23 cellular contexts compared by ENCODE assay signal in the genomic region with DNA sequence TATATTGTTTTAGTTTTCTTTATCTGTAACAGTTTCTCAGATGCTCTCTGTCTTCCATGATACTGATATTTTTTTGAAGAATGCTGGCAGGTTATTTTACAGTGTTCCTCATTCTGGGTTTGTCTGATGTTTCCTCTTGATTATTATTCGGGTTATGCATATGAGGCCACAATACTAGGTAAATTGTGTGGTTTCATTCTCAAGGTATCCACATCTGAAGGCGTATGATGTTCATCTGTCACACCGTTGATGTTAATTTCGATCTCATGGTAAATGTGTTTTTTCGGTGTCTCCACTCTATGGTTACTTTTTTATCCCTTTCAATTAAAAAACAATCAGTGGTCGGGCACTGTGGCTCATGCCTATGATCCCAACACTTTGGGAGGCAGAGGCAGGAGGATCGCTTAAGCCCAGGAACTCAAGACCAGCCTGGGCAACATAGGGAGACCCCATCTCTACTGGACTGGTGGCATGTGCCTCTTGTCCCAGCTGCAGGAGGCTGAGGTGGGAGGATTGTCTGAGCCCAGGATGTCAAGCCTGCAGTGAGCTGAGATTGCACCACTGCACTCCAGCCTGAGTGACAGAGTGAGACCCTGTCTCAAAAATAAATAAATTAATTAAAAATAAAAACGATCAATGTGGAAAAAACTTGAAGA.
A peak's percentile ranks its signal among the peaks of the same experiment; 100 is the strongest.
DNase-seq lines count a peak whose midpoint lies in the region; ATAC-seq, FAIRE-seq and TF ChIP-seq lines count a peak whose summit lies in the region.
"Had no signal": no experiment of that assay in that cellular context is flagged by ENCODE, and none has a peak within 500 bp of the region (broad histone marks: within the 10 kb centered on the region; RNA-seq: fewer than 3 reads in every experiment).

No MANE protein-coding gene starts in this region.

- TF ChIP-seq EP300 in HepG2 (IDR thresholded peaks at IDR 0.05; ENCODE audit: low read depth in 2 of 2, low read length in 2 of 2): no peak
- no peak for TF ChIP-seq EP300 in HepG2 (CRISPR knock-in tag; IDR thresholded peaks at IDR 0.05; ENCODE audit: borderline replicate concordance)

- intact Hi-C loops in HepG2 (cut with micrococcal nuclease; ENCODE audit: unreplicated experiment): no loop called here
- intact Hi-C loops in right lobe of liver (cut with DNase I): no loop called here

- in situ Hi-C loops in HepG2 (cut with HindIII; ENCODE audit: extremely low pct_ligation_motif_present, low pct_unique_long_range_greater_than_20kb): no loop called here

- no peaks in the 10 kb centered on the region; the same call in 1 of the 2 replicates for H3K9me3 Mint-ChIP-seq in WTC11
- H3K9me3 Mint-ChIP-seq in activated T-cell treated with anti-CD3 and anti-CD28 coated beads, Interleukin-2, amount 50 U/mL, for 24 hours: no peaks in the 10 kb centered on the region
- H3K9me3 Mint-ChIP-seq: CD4-positive, CD25-positive, alpha-beta regulatory T cell; CD8-positive, alpha-beta memory T cell; GM23338; H9 had no signal

- H3K79me1 ChIP-seq in neuronal stem cell (ENCODE audit: low read depth, low read length): peaks cover 2% of the 10 kb centered on the region

- DNase-seq in HepG2 (ENCODE audit: low spot score) (no peak), right lobe of liver (no peak), WTC11 (ENCODE audit: low spot score) (no peak), neuronal stem cell (ENCODE audit: low spot score) (no peak), MM.1S (no peak), GM19238 (ENCODE audit: insufficient read length, low spot score) (no peak)
- no peak for DNase-seq in activated T-cell treated with anti-CD3 and anti-CD28 coated beads, Interleukin-2, amount 50 U/mL, for 24 hours
- DNase-seq: ACHN; BE2C; C1 segment of cervical spinal cord; CD4-positive, CD25-positive, alpha-beta regulatory T cell; COR-L47; DMS 273 treated with DMSO at 0.1 percent for 48 hours; DMS53; DND-41; EL; H9 had no signal

- TF ChIP-seq CTCF in HepG2 (CRISPR knock-in tag; IDR thresholded peaks at IDR 0.05) (no peak), right lobe of liver (IDR thresholded peaks at IDR 0.05) (no peak), KMS-11 (conservative IDR thresholded peaks at IDR 0.05; ENCODE audit: low read depth, low read length) (no peak), WTC11 (IDR thresholded peaks at IDR 0.05) (no peak), MM.1S (IDR thresholded peaks at IDR 0.05; ENCODE audit: low read length) (no peak)

- H3K4me1 ChIP-seq in HepG2 (ENCODE audit: insufficient read depth, low read length) (peaks cover 36% of the 10 kb centered on the region), right lobe of liver (peaks cover 0 to 26% (median 6%) of the 10 kb centered on the region in 4 donors), KMS-11 (ENCODE audit: low read depth, poor library complexity, severe bottlenecking) (peaks cover 77% of the 10 kb centered on the region), neuronal stem cell (ENCODE audit: control insufficient read depth in 2 of 2, insufficient read depth in 1 of 2, low read depth in 1 of 2, low read length in 2 of 2) (peaks cover 0 to 2% of the 10 kb centered on the region in 2 donors), MM.1S (ENCODE audit: low read length) (no peaks in the 10 kb centered on the region)
- H3K4me1 ChIP-seq: BE2C had no signal

- H3K4me1 Mint-ChIP-seq in WTC11: peaks cover 9% of the 10 kb centered on the region
- peaks cover 7% of the 10 kb centered on the region for H3K4me1 Mint-ChIP-seq in activated T-cell treated with anti-CD3 and anti-CD28 coated beads, Interleukin-2, amount 50 U/mL, for 24 hours (ENCODE audit: low read depth)
- H3K4me1 Mint-ChIP-seq: CD4-positive, CD25-positive, alpha-beta regulatory T cell had no signal

- ATAC-seq in HepG2 (no peak), right lobe of liver (no peak), WTC11 (no peak)
- ATAC-seq: GM12878 had no signal

- no peaks in the 10 kb centered on the region for H3K36me3 Mint-ChIP-seq in WTC11
- no peaks in the 10 kb centered on the region for H3K36me3 Mint-ChIP-seq in activated T-cell treated with anti-CD3 and anti-CD28 coated beads, Interleukin-2, amount 50 U/mL, for 24 hours (ENCODE audit: low read depth)
- H3K36me3 Mint-ChIP-seq: CD4-positive, CD25-positive, alpha-beta regulatory T cell; CD8-positive, alpha-beta memory T cell had no signal

- H3K4me3 ChIP-seq in HepG2 (replicated peaks in 1 of 3; ENCODE audit: insufficient read depth in 1 of 3, low read depth in 2 of 3, low read length in 3 of 3) (no peak overlapping the region), right lobe of liver (no peak overlapping the region), KMS-11 (IDR thresholded peaks at IDR 0.05; ENCODE audit: insufficient read depth, low read depth, low read length) (no peak overlapping the region), neuronal stem cell (ENCODE audit: low read length in 2 of 2) (no peak overlapping the region), MM.1S (ENCODE audit: low read length) (no peak overlapping the region)
- H3K4me3 ChIP-seq: GM12878 had no signal

- no peak overlapping the region for H2BK5ac ChIP-seq in neuronal stem cell (ENCODE audit: low read length)

- no peak overlapping the region for H3K23ac ChIP-seq in neuronal stem cell (ENCODE audit: low read depth, low read length, poor library complexity)

- no peaks in the 10 kb centered on the region for H3K27me3 Mint-ChIP-seq in WTC11 (ENCODE audit: low read depth)
- no peaks in the 10 kb centered on the region for H3K27me3 Mint-ChIP-seq in activated T-cell treated with anti-CD3 and anti-CD28 coated beads, Interleukin-2, amount 50 U/mL, for 24 hours

- no TSS peak for BruUV-seq in HepG2 (replicated peaks; lab: Mats Ljungman, UMichigan)

- H3K27ac ChIP-seq in HepG2 (ENCODE audit: extremely low read length, insufficient read depth, low read length) (no peak overlapping the region), right lobe of liver (no peak overlapping the region), KMS-11 (0 out of 2 replicates have a peak overlapping the region, but pooled peaks have one; percentile 57), neuronal stem cell (replicated peaks; ENCODE audit: low read length) (no peak overlapping the region), MM.1S (ENCODE audit: low read length) (no peak overlapping the region)

- no peak overlapping the region for H3K4ac ChIP-seq in neuronal stem cell (ENCODE audit: low read length)

- H4K8ac ChIP-seq in neuronal stem cell (ENCODE audit: low read depth, low read length): no peak overlapping the region

- FAIRE-seq in HepG2 (lab: Jason Lieb, UNC): no peak
- FAIRE-seq: A204.1, GM12878, GM19239 had no signal

- H2AK5ac ChIP-seq in neuronal stem cell (ENCODE audit: low read depth, low read length): no peak overlapping the region

- no peaks in the 10 kb centered on the region for H3K9me2 ChIP-seq in MM.1S (replicated peaks; ENCODE audit: insufficient read depth, low read length)

- POLR2A ChIA-PET in HepG2 (lab: Yijun Ruan, JAX): no interaction called here
- POLR2A ChIA-PET in WTC11 (lab: Charles Lee): no interaction called here

- H3K27ac Mint-ChIP-seq in WTC11: no peak overlapping the region
- H3K27ac Mint-ChIP-seq in activated T-cell treated with anti-CD3 and anti-CD28 coated beads, Interleukin-2, amount 50 U/mL, for 24 hours: no peak overlapping the region
- H3K27ac Mint-ChIP-seq: CD4-positive, CD25-positive, alpha-beta regulatory T cell; CD8-positive, alpha-beta memory T cell had no signal

- H4K20me1 ChIP-seq in HepG2 (ENCODE audit: insufficient read depth, low read length) (no peaks in the 10 kb centered on the region), KMS-11 (ENCODE audit: insufficient read depth) (no peaks in the 10 kb centered on the region), MM.1S (ENCODE audit: insufficient read depth, low read length) (no peaks in the 10 kb centered on the region)

- H2BK12ac ChIP-seq in neuronal stem cell (ENCODE audit: low read length): no peak overlapping the region

- TF ChIP-seq POLR2A in HepG2 (IDR thresholded peaks at IDR 0.05; ENCODE audit: insufficient read depth in 1 of 2, low read depth in 2 of 2, low read length in 2 of 2): no peak
- TF ChIP-seq POLR2A in right lobe of liver (IDR thresholded peaks at IDR 0.05): no peak

- no peak overlapping the region for H2BK120ac ChIP-seq in neuronal stem cell (ENCODE audit: low read depth, low read length)

- H2BK15ac ChIP-seq in neuronal stem cell (ENCODE audit: low read length): no peak overlapping the region

- no peaks in the 10 kb centered on the region for H3K36me3 ChIP-seq in HepG2 (replicated peaks in 1 of 2; ENCODE audit: control insufficient read depth in 1 of 2, insufficient read depth in 2 of 2, low read length in 2 of 2)
- no peaks in the 10 kb centered on the region for H3K36me3 ChIP-seq in right lobe of liver
- H3K36me3 ChIP-seq in KMS-11 (ENCODE audit: insufficient read depth): no peaks in the 10 kb centered on the region
- no peaks in the 10 kb centered on the region for H3K36me3 ChIP-seq in neuronal stem cell (replicated peaks in 1 of 2; ENCODE audit: control insufficient read depth in 2 of 2, insufficient read depth in 2 of 2, low read length in 2 of 2)
- H3K36me3 ChIP-seq in MM.1S (replicated peaks; ENCODE audit: insufficient read depth, low read length): no peaks in the 10 kb centered on the region
- H3K36me3 ChIP-seq: BE2C had no signal

- H3K9me3 ChIP-seq in HepG2 (ENCODE audit: low read length): no peaks in the 10 kb centered on the region
- H3K9me3 ChIP-seq in right lobe of liver: no peaks in the 10 kb centered on the region
- H3K9me3 ChIP-seq in neuronal stem cell (replicated peaks in 1 of 2; ENCODE audit: control insufficient read depth in 2 of 2, insufficient read depth in 1 of 2, low read depth in 1 of 2, low read length in 2 of 2): no peaks in the 10 kb centered on the region
- H3K9me3 ChIP-seq in MM.1S (replicated peaks; ENCODE audit: insufficient read depth, low read length): no peaks in the 10 kb centered on the region
- H3K9me3 ChIP-seq: BE2C had no signal

- CTCF ChIA-PET in HepG2 (lab: Yijun Ruan, JAX; ENCODE audit: low intra/inter-chr PET ratio, low total read pairs): no interaction called here
- CTCF ChIA-PET in WTC11 (lab: Charles Lee): interaction anchor here (1.3 kb wide), 1 partner anchor 109 kb away, joined by 3 read pairs; no protein-coding TSS in a partner anchor

- no peaks in the 10 kb centered on the region for H3F3A ChIP-seq in MM.1S (ENCODE audit: insufficient read depth, low read length)

- H2AFZ ChIP-seq in HepG2 (ENCODE audit: low read length) (no peak overlapping the region), KMS-11 (ENCODE audit: low read depth) (no peak overlapping the region), neuronal stem cell (ENCODE audit: low read length) (no peak overlapping the region), MM.1S (ENCODE audit: low read length) (no peak overlapping the region)
- H2AFZ ChIP-seq: GM23338 had no signal

- WGBS in HepG2 (ENCODE audit: low lambda C conversion rate): 97% methylated on average over 8 of the region's 8 CpGs
- 89% methylated on average over 8 of the region's 8 CpGs for WGBS in right lobe of liver (ENCODE audit: insufficient coverage, low coverage, low lambda C conversion rate, missing lambda C conversion rate)
- WGBS in neuronal stem cell (ENCODE audit: extremely low coverage in 2 of 2, insufficient read length in 2 of 2, insufficient replicate concordance in 1 of 2), 2 donors: no CpG with 5 or more reads among the region's 8 CpGs

- H3K79me2 ChIP-seq in HepG2 (ENCODE audit: insufficient read depth, low read length) (no peaks in the 10 kb centered on the region), KMS-11 (ENCODE audit: insufficient read depth, low read depth) (peaks cover 52% of the 10 kb centered on the region; the same call in 1 of the 2 replicates), MM.1S (ENCODE audit: low read length) (no peaks in the 10 kb centered on the region)

- H3K9ac ChIP-seq in HepG2 (ENCODE audit: insufficient read depth, low read depth, low read length) (no peak overlapping the region), KMS-11 (no peak overlapping the region), neuronal stem cell (ENCODE audit: low read depth, low read length, poor library complexity) (peak overlapping the region; percentile 60), MM.1S (ENCODE audit: low read length) (no peak overlapping the region)

- H3K14ac ChIP-seq in neuronal stem cell (ENCODE audit: low read length): no peak overlapping the region

- H3K18ac ChIP-seq in neuronal stem cell (ENCODE audit: low read length): no peak overlapping the region

- no peak overlapping the region for H4K91ac ChIP-seq in neuronal stem cell (ENCODE audit: low read depth, low read length, poor library complexity)

- H3K4me2 ChIP-seq in HepG2 (ENCODE audit: low read depth, low read length): no peak overlapping the region
- no peak overlapping the region; the same call in 1 of the 2 replicates for H3K4me2 ChIP-seq in KMS-11
- no peak overlapping the region for H3K4me2 ChIP-seq in neuronal stem cell (ENCODE audit: insufficient read depth, low read length, poor library complexity, severe bottlenecking)
- H3K4me2 ChIP-seq in MM.1S (ENCODE audit: low read depth, low read length): no peak overlapping the region

- no peak overlapping the region for H3K4me3 Mint-ChIP-seq in WTC11
- H3K4me3 Mint-ChIP-seq in activated T-cell treated with anti-CD3 and anti-CD28 coated beads, Interleukin-2, amount 50 U/mL, for 24 hours: no peak overlapping the region
- H3K4me3 Mint-ChIP-seq: CD4-positive, CD25-positive, alpha-beta regulatory T cell; CD8-positive, alpha-beta memory T cell; GM23338; H9 had no signal

- no peak for TF ChIP-seq RAD21 in HepG2 (CRISPR knock-in tag; IDR thresholded peaks at IDR 0.05)

- H3K27me3 ChIP-seq in HepG2 (ENCODE audit: control insufficient read depth in 1 of 2, insufficient read depth in 2 of 2, low read length in 2 of 2) (no peaks in the 10 kb centered on the region), right lobe of liver (no peaks in the 10 kb centered on the region), KMS-11 (ENCODE audit: insufficient read depth, low read depth) (no peaks in the 10 kb centered on the region), neuronal stem cell (ENCODE audit: control insufficient read depth in 3 of 3, insufficient read depth in 3 of 3, low read depth in 1 of 3, low read length in 3 of 3) (no peaks in the 10 kb centered on the region), MM.1S (replicated peaks; ENCODE audit: insufficient read depth, low read length) (no peaks in the 10 kb centered on the region)
- H3K27me3 ChIP-seq: BE2C had no signal

Comparison
In these comparisons a context has a peak if more than half of its experiments do, and no peak if none do; other contexts are left out.
1. Of the 50 proteins assayed by ChIP-seq in both HepG2 and WTC11: peak only in HepG2: none; only in WTC11: none; in both: ZNF121; in neither: 49.